In the genomic region with DNA sequence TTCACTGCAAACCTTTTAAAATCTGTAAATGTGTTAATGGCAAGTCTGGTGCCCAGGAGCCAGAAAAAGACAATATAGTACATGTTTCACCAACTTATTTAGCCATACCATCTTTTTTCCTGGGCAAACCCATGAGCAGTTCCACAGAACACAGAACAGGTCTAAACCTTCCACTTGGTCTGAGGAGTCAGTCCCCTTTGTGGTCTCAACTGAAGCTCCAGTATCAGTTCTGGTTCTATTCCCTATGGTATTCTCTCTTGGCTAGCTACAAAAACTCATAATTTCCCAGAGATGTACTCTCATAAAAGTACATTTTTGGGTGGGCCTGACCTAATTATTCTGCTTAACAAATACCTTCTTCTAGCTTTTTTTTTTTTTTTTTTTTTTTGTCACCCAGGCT, we compare ENCODE assay signal across 12 cellular contexts.
"Had no signal": no experiment of that assay in that cellular context is flagged by ENCODE, and none has a peak within 500 bp of the region (broad histone marks: within the 10 kb centered on the region; RNA-seq: fewer than 3 reads in every experiment).

No MANE protein-coding gene starts in this region.

- H3K4me3 ChIP-seq: ascending aorta, dorsolateral prefrontal cortex, esophagus muscularis mucosa, sigmoid colon, SJCRH30 had no signal

- H3K27me3 Mint-ChIP-seq: activated CD8-positive, alpha-beta memory T cell treated with anti-CD3 and anti-CD28 coated beads, Interleukin-2, amount 10 ng/mL, durations not matched to agents 7 days and 5 days had no signal

- H3K27me3 ChIP-seq: ascending aorta, dorsolateral prefrontal cortex, esophagus muscularis mucosa, sigmoid colon, SJCRH30 had no signal

- DNase-seq: activated CD8-positive, alpha-beta memory T cell treated with anti-CD3 and anti-CD28 coated beads, Interleukin-2, amount 10 ng/mL, durations not matched to agents 7 days and 5 days; activated naive CD4-positive, alpha-beta T cell; dorsolateral prefrontal cortex; glutamatergic neuron; left cardiac atrium; sigmoid colon; SJCRH30; stimulated activated CD4-positive, alpha-beta T cell treated with anti-CD3 and anti-CD28 coated beads, Interleukin-2, amount 100 ng/mL, for 48 hours had no signal

- H3K9me3 ChIP-seq: ascending aorta, esophagus muscularis mucosa, sigmoid colon, SJCRH30 had no signal

- H3K27ac Mint-ChIP-seq: nephron had no signal

- H3K4me3 Mint-ChIP-seq: activated CD8-positive, alpha-beta memory T cell treated with anti-CD3 and anti-CD28 coated beads, Interleukin-2, amount 10 ng/mL, durations not matched to agents 7 days and 5 days; nephron had no signal

- H3K4me1 Mint-ChIP-seq: nephron had no signal

- H3K4me1 ChIP-seq: ascending aorta, esophagus muscularis mucosa, sigmoid colon had no signal

- H3K27ac ChIP-seq: ascending aorta, dorsolateral prefrontal cortex, esophagus muscularis mucosa, sigmoid colon, SJCRH30, VCaP had no signal

- ATAC-seq: activated CD8-positive, alpha-beta memory T cell treated with anti-CD3 and anti-CD28 coated beads, Interleukin-2, amount 10 ng/mL, durations not matched to agents 7 days and 5 days; left cardiac atrium had no signal
